In genomic region chr2:214737188-214737587, GRCh38 we compare ENCODE assay signal across 12 cellular contexts.
A peak's percentile ranks its signal among the peaks of the same experiment; 100 is the strongest.
DNase-seq lines count a peak whose midpoint lies in the region; ATAC-seq, FAIRE-seq and TF ChIP-seq lines count a peak whose summit lies in the region.
"Had no signal": no experiment of that assay in that cellular context is flagged by ENCODE, and none has a peak within 500 bp of the region (broad histone marks: within the 10 kb centered on the region; RNA-seq: fewer than 3 reads in every experiment).

No MANE protein-coding gene starts in this region.

- 78 to 85% (median 82%) methylated on average over 3 of the region's 3 CpGs for WGBS in small intestine, 3 donors

- ATAC-seq in activated CD8-positive, alpha-beta T cell treated with anti-CD3 and anti-CD28 coated beads for 36 hours: peak; percentile 65
- ATAC-seq in activated CD8-positive, alpha-beta T cell treated with anti-CD3 and anti-CD28 coated beads, Interleukin-2, amount 10 ng/mL, durations not matched to agents 7 days and 5 days: no peak
- ATAC-seq in GM21526 (IDR thresholded peaks at IDR 0.05; ENCODE audit: low FRiP score, unreplicated experiment): peak; percentile 94
- peak; percentile 99 for ATAC-seq in HG03103 (IDR thresholded peaks at IDR 0.05; ENCODE audit: low read depth, unreplicated experiment)
- no peak for ATAC-seq in mucosa of descending colon

- no peaks in the 10 kb centered on the region for H3K9me3 ChIP-seq in small intestine (ENCODE audit: control insufficient read depth, low read depth)
- no peaks in the 10 kb centered on the region for H3K9me3 ChIP-seq in mucosa of descending colon
- H3K9me3 ChIP-seq: transverse colon had no signal

- no peak for TF ChIP-seq CTCF in activated CD8-positive, alpha-beta T cell treated with anti-CD3 and anti-CD28 coated beads for 36 hours (IDR thresholded peaks at IDR 0.05)
- no peak for TF ChIP-seq CTCF in mucosa of descending colon (IDR thresholded peaks at IDR 0.05)

- H3K27me3 ChIP-seq in small intestine (ENCODE audit: control insufficient read depth in 2 of 2, insufficient read depth in 2 of 2, low read length in 2 of 2): no peaks in the 10 kb centered on the region
- H3K27me3 ChIP-seq: transverse colon had no signal

- H3K4me1 Mint-ChIP-seq in activated CD8-positive, alpha-beta T cell treated with anti-CD3 and anti-CD28 coated beads for 36 hours (ENCODE audit: low read depth): peaks cover 7% of the 10 kb centered on the region
- H3K4me1 Mint-ChIP-seq in activated CD8-positive, alpha-beta T cell treated with anti-CD3 and anti-CD28 coated beads, Interleukin-2, amount 10 ng/mL, durations not matched to agents 7 days and 5 days (ENCODE audit: low read depth): peaks cover 7% of the 10 kb centered on the region

- peak overlapping the region; percentile 1 for H3K27ac Mint-ChIP-seq in activated CD8-positive, alpha-beta T cell treated with anti-CD3 and anti-CD28 coated beads for 36 hours
- no peak overlapping the region for H3K27ac Mint-ChIP-seq in activated CD8-positive, alpha-beta T cell treated with anti-CD3 and anti-CD28 coated beads, Interleukin-2, amount 10 ng/mL, durations not matched to agents 7 days and 5 days

- H3K4me1 ChIP-seq in small intestine (ENCODE audit: control insufficient read depth in 2 of 2, insufficient read depth in 1 of 2, low read depth in 1 of 2, low read length in 1 of 2): no peaks in the 10 kb centered on the region
- no peaks in the 10 kb centered on the region for H3K4me1 ChIP-seq in mucosa of descending colon (ENCODE audit: low read depth)
- H3K4me1 ChIP-seq: transverse colon had no signal

- no peak overlapping the region for H3K4me3 Mint-ChIP-seq in activated CD8-positive, alpha-beta T cell treated with anti-CD3 and anti-CD28 coated beads for 36 hours
- no peak overlapping the region for H3K4me3 Mint-ChIP-seq in activated CD8-positive, alpha-beta T cell treated with anti-CD3 and anti-CD28 coated beads, Interleukin-2, amount 10 ng/mL, durations not matched to agents 7 days and 5 days

- CTCF ChIA-PET in activated CD8-positive, alpha-beta T cell treated with anti-CD3 and anti-CD28 coated beads for 36 hours (lab: Charles Lee): no interaction called here
- CTCF ChIA-PET in activated CD8-positive, alpha-beta T cell treated with anti-CD3 and anti-CD28 coated beads, Interleukin-2, amount 10 ng/mL, durations not matched to agents 7 days and 5 days (lab: Charles Lee): no interaction called here

- DNase-seq in activated CD8-positive, alpha-beta T cell treated with anti-CD3 and anti-CD28 coated beads for 36 hours: no peak
- DNase-seq in activated CD8-positive, alpha-beta T cell treated with anti-CD3 and anti-CD28 coated beads, Interleukin-2, amount 10 ng/mL, durations not matched to agents 7 days and 5 days: no peak
- no peak for DNase-seq in small intestine
- DNase-seq in mucosa of descending colon: no peak
- no peak for DNase-seq in stimulated activated CD4-positive, alpha-beta T cell treated with anti-CD3 and anti-CD28 coated beads, Interleukin-4, amount 100 ng/mL, for 24 hours
- DNase-seq in iPS-NIHi11 (ENCODE audit: low spot score): no peak
- DNase-seq: occipital lobe; stimulated activated CD4-positive, alpha-beta T cell treated with anti-CD3 and anti-CD28 coated beads, Interleukin-4, amount 100 ng/mL, for 4 hours; transverse colon had no signal

- POLR2A ChIA-PET in activated CD8-positive, alpha-beta T cell treated with anti-CD3 and anti-CD28 coated beads for 36 hours (lab: Charles Lee): no interaction called here
- POLR2A ChIA-PET in activated CD8-positive, alpha-beta T cell treated with anti-CD3 and anti-CD28 coated beads, Interleukin-2, amount 10 ng/mL, durations not matched to agents 7 days and 5 days (lab: Charles Lee): no interaction called here

- intact Hi-C loops in activated CD8-positive, alpha-beta T cell treated with anti-CD3 and anti-CD28 coated beads for 36 hours (cut with micrococcal nuclease): no loop called here
- intact Hi-C loops in mucosa of descending colon (cut with DNase I, micrococcal nuclease): no loop called here

- peak; percentile 19 for FAIRE-seq in small intestine (lab: Jason Lieb, UNC)
- FAIRE-seq: endometrium had no signal

- H3K27me3 Mint-ChIP-seq in activated CD8-positive, alpha-beta T cell treated with anti-CD3 and anti-CD28 coated beads for 36 hours: no peaks in the 10 kb centered on the region
- no peaks in the 10 kb centered on the region for H3K27me3 Mint-ChIP-seq in activated CD8-positive, alpha-beta T cell treated with anti-CD3 and anti-CD28 coated beads, Interleukin-2, amount 10 ng/mL, durations not matched to agents 7 days and 5 days (ENCODE audit: low read depth)

- peaks cover 26% of the 10 kb centered on the region for H3K36me3 Mint-ChIP-seq in activated CD8-positive, alpha-beta T cell treated with anti-CD3 and anti-CD28 coated beads for 36 hours (ENCODE audit: low read depth)
- peaks cover 32% of the 10 kb centered on the region for H3K36me3 Mint-ChIP-seq in activated CD8-positive, alpha-beta T cell treated with anti-CD3 and anti-CD28 coated beads, Interleukin-2, amount 10 ng/mL, durations not matched to agents 7 days and 5 days (ENCODE audit: low read depth)

- H3K36me3 ChIP-seq in small intestine (ENCODE audit: control insufficient read depth in 2 of 2, insufficient read depth in 2 of 2, low read length in 2 of 2) (no peaks in the 10 kb centered on the region), mucosa of descending colon (ENCODE audit: low read depth) (no peaks in the 10 kb centered on the region)
- H3K36me3 ChIP-seq: transverse colon had no signal

- H3K27ac ChIP-seq in small intestine (ENCODE audit: low read depth in 1 of 2, low read length in 1 of 2): no peak overlapping the region
- H3K27ac ChIP-seq: transverse colon had no signal

- no peaks in the 10 kb centered on the region for H3K9me3 Mint-ChIP-seq in activated CD8-positive, alpha-beta T cell treated with anti-CD3 and anti-CD28 coated beads for 36 hours
- H3K9me3 Mint-ChIP-seq in activated CD8-positive, alpha-beta T cell treated with anti-CD3 and anti-CD28 coated beads, Interleukin-2, amount 10 ng/mL, durations not matched to agents 7 days and 5 days (ENCODE audit: insufficient read depth): no peaks in the 10 kb centered on the region

- no peak overlapping the region for H3K4me3 ChIP-seq in small intestine (ENCODE audit: low read depth in 1 of 2, low read length in 2 of 2)
- H3K4me3 ChIP-seq in mucosa of descending colon: no peak overlapping the region
- H3K4me3 ChIP-seq: transverse colon had no signal

Comparison
In these comparisons a context has a peak if more than half of its experiments do, and no peak if none do; other contexts are left out.
1. ATAC-seq: peak in activated CD8-positive, alpha-beta T cell treated with anti-CD3 and anti-CD28 coated beads for 36 hours (single experiment), GM21526 (single experiment) and HG03103 (single experiment); none in activated CD8-positive, alpha-beta T cell treated with anti-CD3 and anti-CD28 coated beads, Interleukin-2, amount 10 ng/mL, durations not matched to agents 7 days and 5 days (single experiment) and mucosa of descending colon (single experiment).